Comparison of ENCODE assay signal across 1 cellular context in genomic region chr13:96294930-96295657, GRCh38.
TF ChIP-seq lines count a peak whose summit lies in the region.

No MANE protein-coding gene starts in this region.

TF ChIP-seq in WTC11, 78 proteins besides CTCF, POLR2A, EP300 and RAD21 (continued from another document):
- TF ChIP-seq, protein P1, sequence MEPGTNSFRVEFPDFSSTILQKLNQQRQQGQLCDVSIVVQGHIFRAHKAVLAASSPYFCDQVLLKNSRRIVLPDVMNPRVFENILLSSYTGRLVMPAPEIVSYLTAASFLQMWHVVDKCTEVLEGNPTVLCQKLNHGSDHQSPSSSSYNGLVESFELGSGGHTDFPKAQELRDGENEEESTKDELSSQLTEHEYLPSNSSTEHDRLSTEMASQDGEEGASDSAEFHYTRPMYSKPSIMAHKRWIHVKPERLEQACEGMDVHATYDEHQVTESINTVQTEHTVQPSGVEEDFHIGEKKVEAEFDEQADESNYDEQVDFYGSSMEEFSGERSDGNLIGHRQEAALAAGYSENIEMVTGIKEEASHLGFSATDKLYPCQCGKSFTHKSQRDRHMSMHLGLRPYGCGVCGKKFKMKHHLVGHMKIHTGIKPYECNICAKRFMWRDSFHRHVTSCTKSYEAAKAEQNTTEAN (CRISPR knock-in tag; IDR thresholded peaks at IDR 0.05) = no peak
- TF ChIP-seq FOXP1 (CRISPR knock-in tag; IDR thresholded peaks at IDR 0.05; ENCODE audit: borderline replicate concordance) (no peak), MXD4 (CRISPR knock-in tag; IDR thresholded peaks at IDR 0.05; ENCODE audit: borderline replicate concordance) (no peak), SMAD3 (CRISPR knock-in tag; IDR thresholded peaks at IDR 0.05; ENCODE audit: borderline replicate concordance) (no peak), GRHL2 (CRISPR knock-in tag; IDR thresholded peaks at IDR 0.05; ENCODE audit: insufficient replicate concordance, severe bottlenecking) (no peak), ATF1 (CRISPR knock-in tag; IDR thresholded peaks at IDR 0.05) (no peak), OVOL2 (CRISPR knock-in tag; IDR thresholded peaks at IDR 0.05; ENCODE audit: borderline replicate concordance) (no peak)
- TF ChIP-seq, protein P2, sequence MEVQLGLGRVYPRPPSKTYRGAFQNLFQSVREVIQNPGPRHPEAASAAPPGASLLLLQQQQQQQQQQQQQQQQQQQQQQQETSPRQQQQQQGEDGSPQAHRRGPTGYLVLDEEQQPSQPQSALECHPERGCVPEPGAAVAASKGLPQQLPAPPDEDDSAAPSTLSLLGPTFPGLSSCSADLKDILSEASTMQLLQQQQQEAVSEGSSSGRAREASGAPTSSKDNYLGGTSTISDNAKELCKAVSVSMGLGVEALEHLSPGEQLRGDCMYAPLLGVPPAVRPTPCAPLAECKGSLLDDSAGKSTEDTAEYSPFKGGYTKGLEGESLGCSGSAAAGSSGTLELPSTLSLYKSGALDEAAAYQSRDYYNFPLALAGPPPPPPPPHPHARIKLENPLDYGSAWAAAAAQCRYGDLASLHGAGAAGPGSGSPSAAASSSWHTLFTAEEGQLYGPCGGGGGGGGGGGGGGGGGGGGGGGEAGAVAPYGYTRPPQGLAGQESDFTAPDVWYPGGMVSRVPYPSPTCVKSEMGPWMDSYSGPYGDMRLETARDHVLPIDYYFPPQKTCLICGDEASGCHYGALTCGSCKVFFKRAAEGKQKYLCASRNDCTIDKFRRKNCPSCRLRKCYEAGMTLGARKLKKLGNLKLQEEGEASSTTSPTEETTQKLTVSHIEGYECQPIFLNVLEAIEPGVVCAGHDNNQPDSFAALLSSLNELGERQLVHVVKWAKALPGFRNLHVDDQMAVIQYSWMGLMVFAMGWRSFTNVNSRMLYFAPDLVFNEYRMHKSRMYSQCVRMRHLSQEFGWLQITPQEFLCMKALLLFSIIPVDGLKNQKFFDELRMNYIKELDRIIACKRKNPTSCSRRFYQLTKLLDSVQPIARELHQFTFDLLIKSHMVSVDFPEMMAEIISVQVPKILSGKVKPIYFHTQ (CRISPR knock-in tag; IDR thresholded peaks at IDR 0.05) = no peak
TF ChIP-seq in WTC11: peak in this region for 0.
